9 cellular contexts compared by ENCODE assay signal in the genomic region with DNA sequence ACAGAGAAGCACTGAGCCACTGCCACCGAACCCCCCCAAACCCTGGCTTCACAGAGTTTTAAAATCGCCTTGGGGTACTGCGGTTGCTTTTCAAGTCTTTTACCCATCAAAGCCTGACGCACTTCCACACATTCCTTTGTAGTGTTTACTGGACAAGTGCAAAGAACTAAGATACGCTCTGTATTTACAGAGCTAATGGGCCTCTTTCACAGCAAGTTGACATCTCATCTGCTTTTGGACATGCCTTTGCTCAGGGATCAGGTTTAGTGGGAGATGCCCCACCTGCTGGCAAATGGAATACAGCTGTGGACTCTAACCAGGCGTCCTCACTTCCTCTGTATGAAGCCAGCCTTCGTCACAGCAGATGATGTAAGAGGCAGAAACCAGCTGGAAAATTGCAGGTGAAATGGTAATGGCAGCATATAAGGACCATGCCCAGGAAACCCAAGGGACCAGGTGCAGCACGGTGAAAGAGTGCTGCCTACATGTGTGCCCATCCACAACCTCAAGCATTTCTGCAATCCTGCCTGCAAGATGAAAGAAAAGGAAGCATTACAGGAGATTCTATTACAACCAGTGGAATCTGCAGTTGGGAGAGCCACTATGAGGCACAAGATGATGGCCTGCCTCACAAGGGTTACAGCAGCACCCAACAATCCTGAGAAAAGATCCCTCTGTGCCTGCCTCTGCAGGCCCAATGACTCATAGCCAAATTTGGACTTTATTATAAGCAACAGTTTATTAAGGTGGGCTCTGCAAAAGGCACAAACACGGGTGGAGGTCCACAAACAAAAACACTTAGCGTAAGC. TPM values are rescaled to one million over a fixed set of nuclear protein-coding genes. Genes with fewer than 3 reads are reported as not detected.
A peak's percentile ranks its signal among the peaks of the same experiment; 100 is the strongest.
DNase-seq lines count a peak whose midpoint lies in the region; ATAC-seq and TF ChIP-seq lines count a peak whose summit lies in the region.
"Had no signal": no experiment of that assay in that cellular context is flagged by ENCODE, and none has a peak within 500 bp of the region (broad histone marks: within the 10 kb centered on the region; RNA-seq: fewer than 3 reads in every experiment).

No MANE protein-coding gene starts in this region.

- no peak overlapping the region for H3K4me3 ChIP-seq in Caco-2 (ENCODE audit: low read depth, low read length)
- H3K4me3 ChIP-seq: lung had no signal

- CTCF ChIA-PET in Caco-2 (lab: Charles Lee), result interaction anchor here (0.9 to 1.6 kb wide), 5 partner anchors 13 to 206 kb away, joined by 3 to 7 read pairs (median 4); no protein-coding TSS in a partner anchor

- peaks cover 85% of the 10 kb centered on the region for H3K36me3 Mint-ChIP-seq in Caco-2 (ENCODE audit: insufficient read depth, unreplicated experiment)

- TSS peak; percentile 97 for BruUV-seq in Caco-2 (replicated peaks; lab: Mats Ljungman, UMichigan)

- no peaks in the 10 kb centered on the region for H3K36me3 ChIP-seq in Caco-2 (ENCODE audit: control insufficient read depth, insufficient read depth, low read length)

- intact Hi-C loops in Caco-2 (cut with micrococcal nuclease; ENCODE audit: unreplicated experiment), result loop anchor here (1.0 to 2.0 kb wide), 4 partner anchors 17 to 82 kb away; a partner anchor contains a TSS

- no peaks in the 10 kb centered on the region for H3K9me3 Mint-ChIP-seq in Caco-2 (ENCODE audit: unreplicated experiment)

- POLR2A ChIA-PET in Caco-2 (lab: Charles Lee), result interaction anchor here (0.5 to 1.7 kb wide), 10 partner anchors 12 to 121 kb away, joined by 3 to 10 read pairs (median 5); a partner anchor contains a TSS

- no peaks in the 10 kb centered on the region for H3K27me3 ChIP-seq in Caco-2 (replicated peaks; ENCODE audit: control insufficient read depth, insufficient read depth, low read length)

- no peaks in the 10 kb centered on the region for H3K27me3 Mint-ChIP-seq in Caco-2 (ENCODE audit: insufficient read depth, unreplicated experiment)

- ATAC-seq in GM18520 (IDR thresholded peaks at IDR 0.05; ENCODE audit: unreplicated experiment) (no peak), HG03460 (IDR thresholded peaks at IDR 0.05; ENCODE audit: unreplicated experiment) (no peak)

- peak overlapping the region; percentile 97 for H3K27ac Mint-ChIP-seq in Caco-2 (ENCODE audit: unreplicated experiment)

- H3K4me1 ChIP-seq in Caco-2, result peaks cover 60% of the 10 kb centered on the region

- peaks cover 49% of the 10 kb centered on the region for H3K4me1 Mint-ChIP-seq in Caco-2 (ENCODE audit: low read depth, unreplicated experiment)

- peak overlapping the region; percentile 48 for H3K4me3 Mint-ChIP-seq in Caco-2 (ENCODE audit: unreplicated experiment)

- TF ChIP-seq CTCF in Caco-2 (IDR thresholded peaks at IDR 0.05; ENCODE audit: insufficient read depth in 1 of 2, low read depth in 1 of 2, low read length in 1 of 2, severe bottlenecking in 1 of 2, unreplicated experiment in 1 of 2), result peak; percentile 27 to 53

- H3K9me3 ChIP-seq in Caco-2, result no peaks in the 10 kb centered on the region

- DNase-seq in Caco-2 (peak; percentile 91 to 93), NCI-H1436 treated with DMSO at 0.1 percent for 48 hours (lab: John Stamatoyannopoulos, UW) (peak; percentile 23), amniotic epithelial cell (ENCODE audit: low read depth) (peak; percentile 62), lung microvascular endothelial cell (ENCODE audit: low read depth in 2 of 2) (peak; percentile 38 to 64), SW 1271 (lab: John Stamatoyannopoulos, UW) (no peak), NCI-H1105 treated with DMSO at 0.1 percent for 48 hours (lab: John Stamatoyannopoulos, UW) (no peak)

RNA-seq across cellular contexts. Expression of a gene that starts 34.7 kb away (rescaled TPM):
- total RNA-seq in Caco-2 (2022), result 154 and 170 TPM in 2 replicates
- 6.3 and 9.9 TPM in 2 replicates for total RNA-seq in lung microvascular endothelial cell

Comparison
In these comparisons a context has a peak if more than half of its experiments do, and no peak if none do; other contexts are left out.
1. DNase-seq: peak in Caco-2 (2 of 2), NCI-H1436 treated with DMSO at 0.1 percent for 48 hours (single experiment), amniotic epithelial cell (single experiment) and lung microvascular endothelial cell (2 of 2); none in SW 1271 (0 of 2) and NCI-H1105 treated with DMSO at 0.1 percent for 48 hours (single experiment).
2. RNA of a gene that starts 34.7 kb away (total RNA-seq): 154 to 170 TPM in Caco-2; 6.3 to 9.9 TPM in lung microvascular endothelial cell; every median in the first group is over 10 times any median in the second.